Comparison of ENCODE assay signal across 14 cellular contexts in the genomic region with DNA sequence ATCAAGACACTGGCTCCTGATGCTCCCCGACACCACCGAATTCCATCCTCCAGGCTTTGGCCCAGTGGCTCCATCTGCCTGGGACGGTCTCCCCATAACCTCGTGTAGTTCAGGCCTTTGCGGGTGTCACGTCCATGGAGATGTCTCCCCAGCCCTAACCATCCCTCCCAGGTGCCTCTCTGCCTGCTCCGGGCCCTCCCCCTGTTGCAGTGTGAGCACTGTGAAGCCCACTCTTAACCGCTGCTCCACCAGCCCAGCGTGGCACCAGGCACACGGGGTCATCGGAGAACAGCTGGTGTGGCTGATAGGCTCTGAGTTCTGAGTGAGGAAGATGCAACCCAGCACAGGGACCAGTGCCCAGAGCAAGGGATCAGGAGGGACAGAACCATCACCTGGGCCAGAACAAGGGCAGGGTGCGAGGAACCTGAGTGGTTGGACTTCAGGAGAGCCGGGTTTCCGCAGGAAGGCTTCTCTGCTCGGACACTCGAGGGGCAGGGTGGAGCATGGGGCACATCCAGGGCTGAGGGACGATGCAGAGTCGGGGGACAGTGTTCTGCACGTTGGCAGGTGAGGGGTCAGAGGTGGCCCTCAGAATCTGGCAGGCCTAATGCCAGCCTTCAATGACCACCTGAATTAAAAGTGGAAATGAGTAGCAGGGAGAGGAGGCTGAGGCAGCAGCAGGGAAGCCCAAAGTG. TPM values are rescaled to one million over a fixed set of nuclear protein-coding genes. Genes with fewer than 3 reads are reported as not detected.
A peak's percentile ranks its signal among the peaks of the same experiment; 100 is the strongest.
DNase-seq lines count a peak whose midpoint lies in the region; ATAC-seq, FAIRE-seq and TF ChIP-seq lines count a peak whose summit lies in the region.
"Had no signal": no experiment of that assay in that cellular context is flagged by ENCODE, and none has a peak within 500 bp of the region (broad histone marks: within the 10 kb centered on the region; RNA-seq: fewer than 3 reads in every experiment).

No MANE protein-coding gene starts in this region.

- intact Hi-C loops in kidney (cut with DNase I): no loop called here

- peak overlapping the region; percentile 60 for H3K4me3 Mint-ChIP-seq in activated naive CD4-positive, alpha-beta T cell treated with anti-CD3 and anti-CD28 coated beads, Interleukin-2, amount 10 ng/mL, durations not matched to agents 7 days and 5 days
- peak overlapping the region; percentile 54 for H3K4me3 Mint-ChIP-seq in stimulated activated memory B cell treated with anti-CD40 and anti-IgM and Interleukin-4, amounts not matched to agents 10 μg/mL and 1 μg/mL and 100 μg/mL, for 72 hours

- H3K9ac ChIP-seq in kidney (ENCODE audit: low read length in 2 of 2): no peak overlapping the region

- TF ChIP-seq CTCF in VCaP (conservative IDR thresholded peaks at IDR 0.05): no peak
- no peak for TF ChIP-seq CTCF in kidney (IDR thresholded peaks at IDR 0.05; ENCODE audit: borderline replicate concordance, extremely low read depth, insufficient read depth)

- FAIRE-seq in kidney (lab: Jason Lieb, UNC): no peak

- H3K27ac ChIP-seq in VCaP: peak overlapping the region; percentile 98
- no peak overlapping the region for H3K27ac ChIP-seq in kidney (ENCODE audit: low read depth in 2 of 2, low read length in 2 of 2)

- no peaks in the 10 kb centered on the region for H3K9me3 ChIP-seq in kidney (ENCODE audit: control insufficient read depth in 1 of 2, low read length in 2 of 2)
- H3K9me3 ChIP-seq: ascending aorta had no signal

- peaks cover 42% of the 10 kb centered on the region for H3K27me3 Mint-ChIP-seq in activated naive CD4-positive, alpha-beta T cell treated with anti-CD3 and anti-CD28 coated beads, Interleukin-2, amount 10 ng/mL, durations not matched to agents 7 days and 5 days
- no peaks in the 10 kb centered on the region for H3K27me3 Mint-ChIP-seq in stimulated activated memory B cell treated with anti-CD40 and anti-IgM and Interleukin-4, amounts not matched to agents 10 μg/mL and 1 μg/mL and 100 μg/mL, for 72 hours

- H3K4me1 Mint-ChIP-seq in activated naive CD4-positive, alpha-beta T cell treated with anti-CD3 and anti-CD28 coated beads, Interleukin-2, amount 10 ng/mL, durations not matched to agents 7 days and 5 days: peaks cover 44% of the 10 kb centered on the region
- H3K4me1 Mint-ChIP-seq in stimulated activated memory B cell treated with anti-CD40 and anti-IgM and Interleukin-4, amounts not matched to agents 10 μg/mL and 1 μg/mL and 100 μg/mL, for 72 hours: peaks cover 64% of the 10 kb centered on the region

- DNase-seq in activated naive CD4-positive, alpha-beta T cell treated with anti-CD3 and anti-CD28 coated beads, Interleukin-2, amount 10 ng/mL, durations not matched to agents 7 days and 5 days: no peak
- DNase-seq in activated naive CD4-positive, alpha-beta T cell treated with anti-CD3 and anti-CD28 coated beads, Interleukin-2, amount 50 U/mL, for 16 hours: no peak
- peak; percentile 61 for DNase-seq in kidney
- no peak for DNase-seq in COLO668 (lab: John Stamatoyannopoulos, UW; ENCODE audit: unreplicated experiment)
- DNase-seq: NCI-H1105, NCI-H446, RPMI8226 had no signal

- CTCF ChIA-PET in activated naive CD4-positive, alpha-beta T cell treated with anti-CD3 and anti-CD28 coated beads, Interleukin-2, amount 10 ng/mL, durations not matched to agents 7 days and 5 days (lab: Charles Lee): interaction anchor here (2.2 kb wide), 1 partner anchor 15 kb away, joined by 6 read pairs; no protein-coding TSS in a partner anchor

- H3K9me3 Mint-ChIP-seq in activated naive CD4-positive, alpha-beta T cell treated with anti-CD3 and anti-CD28 coated beads, Interleukin-2, amount 10 ng/mL, durations not matched to agents 7 days and 5 days: no peaks in the 10 kb centered on the region
- no peaks in the 10 kb centered on the region for H3K9me3 Mint-ChIP-seq in stimulated activated memory B cell treated with anti-CD40 and anti-IgM and Interleukin-4, amounts not matched to agents 10 μg/mL and 1 μg/mL and 100 μg/mL, for 72 hours

- peaks cover 15 to 22% of the 10 kb centered on the region in 2 donors for H3K4me1 ChIP-seq in kidney (ENCODE audit: control insufficient read depth in 1 of 2, insufficient read depth in 1 of 2, low read depth in 1 of 2, low read length in 2 of 2)

- peak overlapping the region; percentile 51 for H3K27ac Mint-ChIP-seq in activated naive CD4-positive, alpha-beta T cell treated with anti-CD3 and anti-CD28 coated beads, Interleukin-2, amount 10 ng/mL, durations not matched to agents 7 days and 5 days
- H3K27ac Mint-ChIP-seq in stimulated activated memory B cell treated with anti-CD40 and anti-IgM and Interleukin-4, amounts not matched to agents 10 μg/mL and 1 μg/mL and 100 μg/mL, for 72 hours: peak overlapping the region; percentile 89

- H3K4me3 ChIP-seq in kidney (ENCODE audit: low read length in 2 of 2): no peak overlapping the region
- H3K4me3 ChIP-seq: lung had no signal

- no peaks in the 10 kb centered on the region for H3K36me3 ChIP-seq in kidney (ENCODE audit: control insufficient read depth in 1 of 2, insufficient read depth in 2 of 2, low read length in 2 of 2)
- H3K36me3 ChIP-seq: ascending aorta had no signal

- ATAC-seq in stimulated activated memory B cell treated with anti-CD40 and anti-IgM and Interleukin-4, amounts not matched to agents 10 μg/mL and 1 μg/mL and 100 μg/mL, for 72 hours: no peak
- ATAC-seq in HG02973 (IDR thresholded peaks at IDR 0.05; ENCODE audit: unreplicated experiment): no peak
- no peak for ATAC-seq in GM21786 (IDR thresholded peaks at IDR 0.05; ENCODE audit: unreplicated experiment)

- H3K36me3 Mint-ChIP-seq in activated naive CD4-positive, alpha-beta T cell treated with anti-CD3 and anti-CD28 coated beads, Interleukin-2, amount 10 ng/mL, durations not matched to agents 7 days and 5 days: peaks cover 13% of the 10 kb centered on the region
- no peaks in the 10 kb centered on the region for H3K36me3 Mint-ChIP-seq in stimulated activated memory B cell treated with anti-CD40 and anti-IgM and Interleukin-4, amounts not matched to agents 10 μg/mL and 1 μg/mL and 100 μg/mL, for 72 hours

RNA-seq across cellular contexts. Expression of gene GNB1, which starts 2.6 kb away (rescaled TPM):
- total RNA-seq in kidney: 347 TPM
- 144 TPM for polyA plus RNA-seq in kidney (ENCODE audit: insufficient read depth, low read depth, low replicate concordance)

RNA-seq across cellular contexts. Expression of gene CALML6, which starts 21.6 kb away (rescaled TPM):
- total RNA-seq in kidney: 0.13 TPM
- polyA plus RNA-seq in kidney (ENCODE audit: insufficient read depth, low read depth, low replicate concordance): 1.2 TPM
- total RNA-seq: ascending aorta had no signal

RNA-seq across cellular contexts. Expression of gene TMEM52, which starts 25.6 kb away (rescaled TPM):
- total RNA-seq in kidney: 0.50 TPM
- polyA plus RNA-seq in kidney (ENCODE audit: insufficient read depth, low read depth, low replicate concordance): 5.1 TPM
- total RNA-seq: ascending aorta, ureter had no signal
